ENCODE assay signal across 1 cellular context in the genomic region with DNA sequence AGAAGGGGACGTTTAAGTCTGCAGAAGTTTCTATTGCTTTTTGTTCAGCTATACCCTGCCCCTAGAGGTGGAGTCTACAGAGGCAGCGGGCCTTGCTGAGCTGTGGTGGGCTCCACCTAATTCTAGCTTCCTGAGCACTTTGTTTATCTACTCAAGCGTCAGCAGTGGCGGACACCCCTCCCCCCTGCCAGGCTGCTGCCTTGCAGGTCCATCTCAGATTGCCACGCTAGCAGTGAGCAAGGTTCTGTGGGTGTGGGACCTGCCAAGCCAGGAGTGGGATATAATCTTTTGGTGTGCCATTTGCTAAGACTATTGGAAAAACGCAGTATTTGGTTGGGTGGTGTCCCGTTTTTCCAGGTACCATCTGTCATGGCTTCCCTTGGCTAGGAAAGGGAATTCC.
A peak's percentile ranks its signal among the peaks of the same experiment; 100 is the strongest.
TF ChIP-seq lines count a peak whose summit lies in the region.

No MANE protein-coding gene starts in this region.

TF ChIP-seq in K562, 482 proteins besides CTCF, POLR2A, EP300 and RAD21 (continued from another document and continues in another):
- TF ChIP-seq, protein P1, sequence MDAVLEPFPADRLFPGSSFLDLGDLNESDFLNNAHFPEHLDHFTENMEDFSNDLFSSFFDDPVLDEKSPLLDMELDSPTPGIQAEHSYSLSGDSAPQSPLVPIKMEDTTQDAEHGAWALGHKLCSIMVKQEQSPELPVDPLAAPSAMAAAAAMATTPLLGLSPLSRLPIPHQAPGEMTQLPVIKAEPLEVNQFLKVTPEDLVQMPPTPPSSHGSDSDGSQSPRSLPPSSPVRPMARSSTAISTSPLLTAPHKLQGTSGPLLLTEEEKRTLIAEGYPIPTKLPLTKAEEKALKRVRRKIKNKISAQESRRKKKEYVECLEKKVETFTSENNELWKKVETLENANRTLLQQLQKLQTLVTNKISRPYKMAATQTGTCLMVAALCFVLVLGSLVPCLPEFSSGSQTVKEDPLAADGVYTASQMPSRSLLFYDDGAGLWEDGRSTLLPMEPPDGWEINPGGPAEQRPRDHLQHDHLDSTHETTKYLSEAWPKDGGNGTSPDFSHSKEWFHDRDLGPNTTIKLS (IDR thresholded peaks at IDR 0.05; ENCODE audit: borderline replicate concordance, low read depth): peak; percentile 54; the same call in 1 of the 2 replicates
- peak; percentile 41 for TF ChIP-seq DPF2 (IDR thresholded peaks at IDR 0.05)
- TF ChIP-seq, protein P2, sequence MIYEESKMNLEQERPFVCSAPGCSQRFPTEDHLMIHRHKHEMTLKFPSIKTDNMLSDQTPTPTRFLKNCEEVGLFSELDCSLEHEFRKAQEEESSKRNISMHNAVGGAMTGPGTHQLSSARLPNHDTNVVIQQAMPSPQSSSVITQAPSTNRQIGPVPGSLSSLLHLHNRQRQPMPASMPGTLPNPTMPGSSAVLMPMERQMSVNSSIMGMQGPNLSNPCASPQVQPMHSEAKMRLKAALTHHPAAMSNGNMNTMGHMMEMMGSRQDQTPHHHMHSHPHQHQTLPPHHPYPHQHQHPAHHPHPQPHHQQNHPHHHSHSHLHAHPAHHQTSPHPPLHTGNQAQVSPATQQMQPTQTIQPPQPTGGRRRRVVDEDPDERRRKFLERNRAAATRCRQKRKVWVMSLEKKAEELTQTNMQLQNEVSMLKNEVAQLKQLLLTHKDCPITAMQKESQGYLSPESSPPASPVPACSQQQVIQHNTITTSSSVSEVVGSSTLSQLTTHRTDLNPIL (CRISPR knock-in tag; IDR thresholded peaks at IDR 0.05): no peak
- TF ChIP-seq NEUROD1 (IDR thresholded peaks at IDR 0.05; ENCODE audit: borderline replicate concordance, low read depth, low read length, partially characterized antibody): no peak
- TF ChIP-seq POLR2AphosphoS5 (IDR thresholded peaks at IDR 0.05; ENCODE audit: control insufficient read depth, insufficient read depth, low read depth, low read length): peak; percentile 45; the same call in 1 of the 2 replicates
- TF ChIP-seq, protein P3, sequence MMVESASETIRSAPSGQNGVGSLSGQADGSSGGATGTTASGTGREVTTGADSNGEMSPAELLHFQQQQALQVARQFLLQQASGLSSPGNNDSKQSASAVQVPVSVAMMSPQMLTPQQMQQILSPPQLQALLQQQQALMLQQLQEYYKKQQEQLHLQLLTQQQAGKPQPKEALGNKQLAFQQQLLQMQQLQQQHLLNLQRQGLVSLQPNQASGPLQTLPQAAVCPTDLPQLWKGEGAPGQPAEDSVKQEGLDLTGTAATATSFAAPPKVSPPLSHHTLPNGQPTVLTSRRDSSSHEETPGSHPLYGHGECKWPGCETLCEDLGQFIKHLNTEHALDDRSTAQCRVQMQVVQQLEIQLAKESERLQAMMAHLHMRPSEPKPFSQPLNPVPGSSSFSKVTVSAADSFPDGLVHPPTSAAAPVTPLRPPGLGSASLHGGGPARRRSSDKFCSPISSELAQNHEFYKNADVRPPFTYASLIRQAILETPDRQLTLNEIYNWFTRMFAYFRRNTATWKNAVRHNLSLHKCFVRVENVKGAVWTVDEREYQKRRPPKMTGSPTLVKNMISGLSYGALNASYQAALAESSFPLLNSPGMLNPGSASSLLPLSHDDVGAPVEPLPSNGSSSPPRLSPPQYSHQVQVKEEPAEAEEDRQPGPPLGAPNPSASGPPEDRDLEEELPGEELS (CRISPR knock-in tag; IDR thresholded peaks at IDR 0.05; ENCODE audit: borderline replicate concordance): no peak
- no peak for TF ChIP-seq KLF1 (tag; IDR thresholded peaks at IDR 0.05)
- TF ChIP-seq RBFOX2 (IDR thresholded peaks at IDR 0.05; ENCODE audit: low read depth, low read length): 0 out of 2 replicates have a peak, but pooled peaks have one; percentile 35
- TF ChIP-seq, protein P4, sequence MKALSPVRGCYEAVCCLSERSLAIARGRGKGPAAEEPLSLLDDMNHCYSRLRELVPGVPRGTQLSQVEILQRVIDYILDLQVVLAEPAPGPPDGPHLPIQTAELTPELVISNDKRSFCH (CRISPR knock-in tag; IDR thresholded peaks at IDR 0.05): no peak
- TF ChIP-seq, protein P4 (tag; IDR thresholded peaks at IDR 0.05): peak; percentile 18; the same call in 1 of the 2 replicates
- TF ChIP-seq, protein P5, sequence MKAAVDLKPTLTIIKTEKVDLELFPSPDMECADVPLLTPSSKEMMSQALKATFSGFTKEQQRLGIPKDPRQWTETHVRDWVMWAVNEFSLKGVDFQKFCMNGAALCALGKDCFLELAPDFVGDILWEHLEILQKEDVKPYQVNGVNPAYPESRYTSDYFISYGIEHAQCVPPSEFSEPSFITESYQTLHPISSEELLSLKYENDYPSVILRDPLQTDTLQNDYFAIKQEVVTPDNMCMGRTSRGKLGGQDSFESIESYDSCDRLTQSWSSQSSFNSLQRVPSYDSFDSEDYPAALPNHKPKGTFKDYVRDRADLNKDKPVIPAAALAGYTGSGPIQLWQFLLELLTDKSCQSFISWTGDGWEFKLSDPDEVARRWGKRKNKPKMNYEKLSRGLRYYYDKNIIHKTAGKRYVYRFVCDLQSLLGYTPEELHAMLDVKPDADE (conservative IDR thresholded peaks at IDR 0.05; ENCODE audit: control insufficient read depth, low read depth, low read length): no peak
- no peak for TF ChIP-seq NFYB (IDR thresholded peaks at IDR 0.05; ENCODE audit: extremely low read depth, insufficient read length)
- TF ChIP-seq ARID1B (IDR thresholded peaks at IDR 0.05): peak; percentile 27; the same call in 1 of the 2 replicates
- no peak for TF ChIP-seq SPI1 (IDR thresholded peaks at IDR 0.05; ENCODE audit: borderline replicate concordance, low read depth, low read length)
- TF ChIP-seq, protein P6, sequence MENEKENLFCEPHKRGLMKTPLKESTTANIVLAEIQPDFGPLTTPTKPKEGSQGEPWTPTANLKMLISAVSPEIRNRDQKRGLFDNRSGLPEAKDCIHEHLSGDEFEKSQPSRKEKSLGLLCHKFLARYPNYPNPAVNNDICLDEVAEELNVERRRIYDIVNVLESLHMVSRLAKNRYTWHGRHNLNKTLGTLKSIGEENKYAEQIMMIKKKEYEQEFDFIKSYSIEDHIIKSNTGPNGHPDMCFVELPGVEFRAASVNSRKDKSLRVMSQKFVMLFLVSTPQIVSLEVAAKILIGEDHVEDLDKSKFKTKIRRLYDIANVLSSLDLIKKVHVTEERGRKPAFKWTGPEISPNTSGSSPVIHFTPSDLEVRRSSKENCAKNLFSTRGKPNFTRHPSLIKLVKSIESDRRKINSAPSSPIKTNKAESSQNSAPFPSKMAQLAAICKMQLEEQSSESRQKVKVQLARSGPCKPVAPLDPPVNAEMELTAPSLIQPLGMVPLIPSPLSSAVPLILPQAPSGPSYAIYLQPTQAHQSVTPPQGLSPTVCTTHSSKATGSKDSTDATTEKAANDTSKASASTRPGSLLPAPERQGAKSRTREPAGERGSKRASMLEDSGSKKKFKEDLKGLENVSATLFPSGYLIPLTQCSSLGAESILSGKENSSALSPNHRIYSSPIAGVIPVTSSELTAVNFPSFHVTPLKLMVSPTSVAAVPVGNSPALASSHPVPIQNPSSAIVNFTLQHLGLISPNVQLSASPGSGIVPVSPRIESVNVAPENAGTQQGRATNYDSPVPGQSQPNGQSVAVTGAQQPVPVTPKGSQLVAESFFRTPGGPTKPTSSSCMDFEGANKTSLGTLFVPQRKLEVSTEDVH (IDR thresholded peaks at IDR 0.05; ENCODE audit: low read depth, partially characterized antibody): no peak
- peak; percentile 58; the same call in 1 of the 2 replicates for TF ChIP-seq SOX6 (IDR thresholded peaks at IDR 0.05)
- TF ChIP-seq ZNF143 (CRISPR knock-in tag; IDR thresholded peaks at IDR 0.05): no peak
- TF ChIP-seq ZNF766 (CRISPR knock-in tag; conservative IDR thresholded peaks at IDR 0.05): no peak
- no peak for TF ChIP-seq ZNF695 (CRISPR knock-in tag; IDR thresholded peaks at IDR 0.05)
- no peak for TF ChIP-seq ZNF830 (CRISPR knock-in tag; IDR thresholded peaks at IDR 0.05)
- TF ChIP-seq, protein P7, sequence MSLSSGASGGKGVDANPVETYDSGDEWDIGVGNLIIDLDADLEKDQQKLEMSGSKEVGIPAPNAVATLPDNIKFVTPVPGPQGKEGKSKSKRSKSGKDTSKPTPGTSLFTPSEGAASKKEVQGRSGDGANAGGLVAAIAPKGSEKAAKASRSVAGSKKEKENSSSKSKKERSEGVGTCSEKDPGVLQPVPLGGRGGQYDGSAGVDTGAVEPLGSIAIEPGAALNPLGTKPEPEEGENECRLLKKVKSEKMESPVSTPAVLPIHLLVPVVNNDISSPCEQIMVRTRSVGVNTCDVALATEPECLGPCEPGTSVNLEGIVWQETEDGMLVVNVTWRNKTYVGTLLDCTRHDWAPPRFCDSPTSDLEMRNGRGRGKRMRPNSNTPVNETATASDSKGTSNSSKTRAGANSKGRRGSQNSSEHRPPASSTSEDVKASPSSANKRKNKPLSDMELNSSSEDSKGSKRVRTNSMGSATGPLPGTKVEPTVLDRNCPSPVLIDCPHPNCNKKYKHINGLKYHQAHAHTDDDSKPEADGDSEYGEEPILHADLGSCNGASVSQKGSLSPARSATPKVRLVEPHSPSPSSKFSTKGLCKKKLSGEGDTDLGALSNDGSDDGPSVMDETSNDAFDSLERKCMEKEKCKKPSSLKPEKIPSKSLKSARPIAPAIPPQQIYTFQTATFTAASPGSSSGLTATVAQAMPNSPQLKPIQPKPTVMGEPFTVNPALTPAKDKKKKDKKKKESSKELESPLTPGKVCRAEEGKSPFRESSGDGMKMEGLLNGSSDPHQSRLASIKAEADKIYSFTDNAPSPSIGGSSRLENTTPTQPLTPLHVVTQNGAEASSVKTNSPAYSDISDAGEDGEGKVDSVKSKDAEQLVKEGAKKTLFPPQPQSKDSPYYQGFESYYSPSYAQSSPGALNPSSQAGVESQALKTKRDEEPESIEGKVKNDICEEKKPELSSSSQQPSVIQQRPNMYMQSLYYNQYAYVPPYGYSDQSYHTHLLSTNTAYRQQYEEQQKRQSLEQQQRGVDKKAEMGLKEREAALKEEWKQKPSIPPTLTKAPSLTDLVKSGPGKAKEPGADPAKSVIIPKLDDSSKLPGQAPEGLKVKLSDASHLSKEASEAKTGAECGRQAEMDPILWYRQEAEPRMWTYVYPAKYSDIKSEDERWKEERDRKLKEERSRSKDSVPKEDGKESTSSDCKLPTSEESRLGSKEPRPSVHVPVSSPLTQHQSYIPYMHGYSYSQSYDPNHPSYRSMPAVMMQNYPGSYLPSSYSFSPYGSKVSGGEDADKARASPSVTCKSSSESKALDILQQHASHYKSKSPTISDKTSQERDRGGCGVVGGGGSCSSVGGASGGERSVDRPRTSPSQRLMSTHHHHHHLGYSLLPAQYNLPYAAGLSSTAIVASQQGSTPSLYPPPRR (CRISPR knock-in tag; IDR thresholded peaks at IDR 0.05; ENCODE audit: borderline replicate concordance): no peak
- no peak for TF ChIP-seq RBM22 (IDR thresholded peaks at IDR 0.05; ENCODE audit: low read depth, low read length, poor library complexity, severe bottlenecking)
- TF ChIP-seq, protein P8, sequence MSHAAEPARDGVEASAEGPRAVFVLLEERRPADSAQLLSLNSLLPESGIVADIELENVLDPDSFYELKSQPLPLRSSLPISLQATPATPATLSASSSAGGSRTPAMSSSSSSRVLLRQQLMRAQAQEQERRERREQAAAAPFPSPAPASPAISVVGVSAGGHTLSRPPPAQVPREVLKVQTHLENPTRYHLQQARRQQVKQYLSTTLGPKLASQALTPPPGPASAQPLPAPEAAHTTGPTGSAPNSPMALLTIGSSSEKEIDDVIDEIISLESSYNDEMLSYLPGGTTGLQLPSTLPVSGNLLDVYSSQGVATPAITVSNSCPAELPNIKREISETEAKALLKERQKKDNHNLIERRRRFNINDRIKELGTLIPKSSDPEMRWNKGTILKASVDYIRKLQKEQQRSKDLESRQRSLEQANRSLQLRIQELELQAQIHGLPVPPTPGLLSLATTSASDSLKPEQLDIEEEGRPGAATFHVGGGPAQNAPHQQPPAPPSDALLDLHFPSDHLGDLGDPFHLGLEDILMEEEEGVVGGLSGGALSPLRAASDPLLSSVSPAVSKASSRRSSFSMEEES (CRISPR knock-in tag; IDR thresholded peaks at IDR 0.05): no peak
- TF ChIP-seq TSC22D4 (tag; IDR thresholded peaks at IDR 0.05): no peak
- no peak for TF ChIP-seq ZC3H4 (CRISPR knock-in tag; IDR thresholded peaks at IDR 0.05; ENCODE audit: borderline replicate concordance)
- no peak for TF ChIP-seq FOSL1 (tag; conservative IDR thresholded peaks at IDR 0.05)
- TF ChIP-seq SMAD2 (IDR thresholded peaks at IDR 0.05; ENCODE audit: low read depth, low read length): no peak
- TF ChIP-seq CXXC5 (CRISPR knock-in tag; IDR thresholded peaks at IDR 0.05): peak; percentile 36
- TF ChIP-seq NFRKB (IDR thresholded peaks at IDR 0.05; ENCODE audit: low read depth): 0 out of 2 replicates have a peak, but pooled peaks have one; percentile 23
- TF ChIP-seq, protein P9, sequence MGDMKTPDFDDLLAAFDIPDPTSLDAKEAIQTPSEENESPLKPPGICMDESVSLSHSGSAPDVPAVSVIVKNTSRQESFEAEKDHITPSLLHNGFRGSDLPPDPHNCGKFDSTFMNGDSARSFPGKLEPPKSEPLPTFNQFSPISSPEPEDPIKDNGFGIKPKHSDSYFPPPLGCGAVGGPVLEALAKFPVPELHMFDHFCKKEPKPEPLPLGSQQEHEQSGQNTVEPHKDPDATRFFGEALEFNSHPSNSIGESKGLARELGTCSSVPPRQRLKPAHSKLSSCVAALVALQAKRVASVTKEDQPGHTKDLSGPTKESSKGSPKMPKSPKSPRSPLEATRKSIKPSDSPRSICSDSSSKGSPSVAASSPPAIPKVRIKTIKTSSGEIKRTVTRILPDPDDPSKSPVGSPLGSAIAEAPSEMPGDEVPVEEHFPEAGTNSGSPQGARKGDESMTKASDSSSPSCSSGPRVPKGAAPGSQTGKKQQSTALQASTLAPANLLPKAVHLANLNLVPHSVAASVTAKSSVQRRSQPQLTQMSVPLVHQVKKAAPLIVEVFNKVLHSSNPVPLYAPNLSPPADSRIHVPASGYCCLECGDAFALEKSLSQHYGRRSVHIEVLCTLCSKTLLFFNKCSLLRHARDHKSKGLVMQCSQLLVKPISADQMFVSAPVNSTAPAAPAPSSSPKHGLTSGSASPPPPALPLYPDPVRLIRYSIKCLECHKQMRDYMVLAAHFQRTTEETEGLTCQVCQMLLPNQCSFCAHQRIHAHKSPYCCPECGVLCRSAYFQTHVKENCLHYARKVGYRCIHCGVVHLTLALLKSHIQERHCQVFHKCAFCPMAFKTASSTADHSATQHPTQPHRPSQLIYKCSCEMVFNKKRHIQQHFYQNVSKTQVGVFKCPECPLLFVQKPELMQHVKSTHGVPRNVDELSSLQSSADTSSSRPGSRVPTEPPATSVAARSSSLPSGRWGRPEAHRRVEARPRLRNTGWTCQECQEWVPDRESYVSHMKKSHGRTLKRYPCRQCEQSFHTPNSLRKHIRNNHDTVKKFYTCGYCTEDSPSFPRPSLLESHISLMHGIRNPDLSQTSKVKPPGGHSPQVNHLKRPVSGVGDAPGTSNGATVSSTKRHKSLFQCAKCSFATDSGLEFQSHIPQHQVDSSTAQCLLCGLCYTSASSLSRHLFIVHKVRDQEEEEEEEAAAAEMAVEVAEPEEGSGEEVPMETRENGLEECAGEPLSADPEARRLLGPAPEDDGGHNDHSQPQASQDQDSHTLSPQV (IDR thresholded peaks at IDR 0.05): peak; percentile 81; the same call in 1 of the 2 replicates
- no peak for TF ChIP-seq HDGF (IDR thresholded peaks at IDR 0.05)
- 0 out of 3 replicates have a peak, but pooled peaks of 1 of the 2 experiments have one; percentile 10 for TF ChIP-seq CBX3 (IDR thresholded peaks at IDR 0.05; ENCODE audit: borderline replicate concordance in 1 of 2, low read length in 2 of 2)
- no peak for TF ChIP-seq PRPF4 (IDR thresholded peaks at IDR 0.05; ENCODE audit: insufficient read depth, low read depth, low read length, poor library complexity, severe bottlenecking)
- no peak for TF ChIP-seq HNRNPL (IDR thresholded peaks at IDR 0.05; ENCODE audit: low read depth, low read length)
- no peak for TF ChIP-seq NFIX (CRISPR knock-in tag; IDR thresholded peaks at IDR 0.05; ENCODE audit: low read depth)
- TF ChIP-seq DMBX1 (CRISPR knock-in tag; IDR thresholded peaks at IDR 0.05; ENCODE audit: borderline replicate concordance): peak; percentile 64; the same call in 1 of the 2 replicates
- TF ChIP-seq ZC3H11A (IDR thresholded peaks at IDR 0.05; ENCODE audit: low read depth, low read length): no peak
